12 cellular contexts compared by ENCODE assay signal in the genomic region with DNA sequence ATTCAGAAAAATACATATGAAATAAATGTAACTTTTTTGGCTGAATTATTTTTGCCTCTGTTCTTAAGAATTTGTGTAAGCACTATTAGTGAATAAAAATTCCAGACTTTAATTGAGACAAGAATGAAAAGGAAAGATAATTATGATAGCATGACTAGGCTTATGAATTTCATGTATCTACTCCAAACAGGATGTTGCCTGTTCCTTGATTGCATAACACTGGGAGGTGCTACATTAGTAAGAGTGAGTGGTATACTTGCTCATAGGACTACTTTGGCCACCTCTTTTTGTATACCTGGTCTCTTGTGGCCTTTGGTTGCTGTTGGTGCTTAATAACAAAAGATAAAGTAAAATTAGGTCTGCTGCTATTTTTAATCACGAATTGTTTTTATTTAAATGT.
DNase-seq lines count a peak whose midpoint lies in the region; ATAC-seq and TF ChIP-seq lines count a peak whose summit lies in the region.
"Had no signal": no experiment of that assay in that cellular context is flagged by ENCODE, and none has a peak within 500 bp of the region (broad histone marks: within the 10 kb centered on the region; RNA-seq: fewer than 3 reads in every experiment).

No MANE protein-coding gene starts in this region.

- no peak overlapping the region for H3K4me3 Mint-ChIP-seq in stimulated activated naive CD8-positive, alpha-beta T cell treated with anti-CD3 and anti-CD28 coated beads, Interleukin-15, amount 100 ng/mL, for 72 hours
- H3K4me3 Mint-ChIP-seq: T-helper 2 cell treated with Interferon-gamma antibody and Interleukin-4, amounts not matched to agents 5 μg/mL and 100 μg/mL, for 36 hours; type B pancreatic cell had no signal

- no peak for ATAC-seq in Panc1
- no peak for ATAC-seq in stimulated activated naive CD8-positive, alpha-beta T cell treated with anti-CD3 and anti-CD28 coated beads, Interleukin-15, amount 100 ng/mL, for 72 hours

- H3K9me3 ChIP-seq in Panc1 (ENCODE audit: control insufficient read depth, insufficient read depth, low read depth, low read length), result no peaks in the 10 kb centered on the region

- no peak overlapping the region for H3K4me3 ChIP-seq in Panc1 (ENCODE audit: low read depth in 2 of 2, low read length in 2 of 2)
- H3K4me3 ChIP-seq in skeletal muscle cell (ENCODE audit: low read depth, low read length), result no peak overlapping the region

- H3K27ac ChIP-seq in Panc1 (ENCODE audit: low read length), result no peak overlapping the region

- in situ Hi-C loops in Panc1 (cut with HindIII; ENCODE audit: low pct_unique_long_range_greater_than_20kb, low sequenced_read_pairs), result no loop called here

- POLR2A ChIA-PET in Panc1 (lab: Charles Lee), result no interaction called here

- no peaks in the 10 kb centered on the region for H3K9me3 Mint-ChIP-seq in stimulated activated naive CD8-positive, alpha-beta T cell treated with anti-CD3 and anti-CD28 coated beads, Interleukin-15, amount 100 ng/mL, for 72 hours
- H3K9me3 Mint-ChIP-seq: T-helper 2 cell treated with Interferon-gamma antibody and Interleukin-4, amounts not matched to agents 5 μg/mL and 100 μg/mL, for 36 hours had no signal

- no peak for TF ChIP-seq CTCF in Panc1 (IDR thresholded peaks at IDR 0.05)

- no peak overlapping the region for H3K27ac Mint-ChIP-seq in stimulated activated naive CD8-positive, alpha-beta T cell treated with anti-CD3 and anti-CD28 coated beads, Interleukin-15, amount 100 ng/mL, for 72 hours
- H3K27ac Mint-ChIP-seq: T-helper 2 cell treated with Interferon-gamma antibody and Interleukin-4, amounts not matched to agents 5 μg/mL and 100 μg/mL, for 36 hours; type B pancreatic cell had no signal

- BruUV-seq in Panc1 (replicated peaks; lab: Mats Ljungman, UMichigan), result no TSS peak

- peaks cover 5% of the 10 kb centered on the region; the same call in 1 of the 2 replicates for H3K4me1 ChIP-seq in Panc1 (ENCODE audit: control insufficient read depth, insufficient read depth, low read length)

- peak; percentile 2 for DNase-seq in NCI-H2029 (lab: John Stamatoyannopoulos, UW)
- no peak for DNase-seq in NCI-H2029 treated with DMSO at 0.1 percent for 48 hours (lab: John Stamatoyannopoulos, UW)
- DNase-seq in Panc1 (ENCODE audit: low read depth, low spot score), result peak; percentile 59
- DNase-seq in fibroblast of peridontal ligament (ENCODE audit: extremely low read depth), result peak; percentile 81
- peak; percentile 59 for DNase-seq in skeletal muscle cell (ENCODE audit: low read depth)
- no peak for DNase-seq in amniotic stem cell (lab: John Stamatoyannopoulos, UW)
- no peak for DNase-seq in NCI-H187 (lab: John Stamatoyannopoulos, UW)
- no peak for DNase-seq in stimulated activated naive CD8-positive, alpha-beta T cell treated with anti-CD3 and anti-CD28 coated beads, Interleukin-15, amount 100 ng/mL, for 72 hours
- DNase-seq: NCI-H345, nucleus accumbens had no signal

- H3K27me3 ChIP-seq in Panc1 (ENCODE audit: control insufficient read depth, insufficient read depth, low read length), result no peaks in the 10 kb centered on the region

- no peaks in the 10 kb centered on the region for H3K36me3 ChIP-seq in Panc1 (ENCODE audit: control insufficient read depth, insufficient read depth, low read length)

- CTCF ChIA-PET in Panc1 (lab: Charles Lee), result no interaction called here

- H3K4me1 Mint-ChIP-seq in stimulated activated naive CD8-positive, alpha-beta T cell treated with anti-CD3 and anti-CD28 coated beads, Interleukin-15, amount 100 ng/mL, for 72 hours, result no peaks in the 10 kb centered on the region

- intact Hi-C loops in Panc1 (cut with micrococcal nuclease; ENCODE audit: unreplicated experiment), result no loop called here

- H3K27me3 Mint-ChIP-seq in stimulated activated naive CD8-positive, alpha-beta T cell treated with anti-CD3 and anti-CD28 coated beads, Interleukin-15, amount 100 ng/mL, for 72 hours, result no peaks in the 10 kb centered on the region
- H3K27me3 Mint-ChIP-seq: type B pancreatic cell had no signal

Comparison
In these comparisons a context has a peak if more than half of its experiments do, and no peak if none do; other contexts are left out.
1. DNase-seq: peak in NCI-H2029 (single experiment), Panc1 (single experiment), fibroblast of peridontal ligament (single experiment) and skeletal muscle cell (single experiment); none in NCI-H2029 treated with DMSO at 0.1 percent for 48 hours (single experiment), amniotic stem cell (single experiment), NCI-H187 (0 of 2) and stimulated activated naive CD8-positive, alpha-beta T cell treated with anti-CD3 and anti-CD28 coated beads, Interleukin-15, amount 100 ng/mL, for 72 hours (0 of 2).